ENCODE assay signal across 8 cellular contexts in genomic region chr1:85707267-85707989, GRCh38. TPM values are rescaled to one million over a fixed set of nuclear protein-coding genes. Genes with fewer than 3 reads are reported as not detected.
A peak's percentile ranks its signal among the peaks of the same experiment; 100 is the strongest.
DNase-seq lines count a peak whose midpoint lies in the region; ATAC-seq and TF ChIP-seq lines count a peak whose summit lies in the region.

No MANE protein-coding gene starts in this region.

- H3K9ac ChIP-seq in MM.1S (ENCODE audit: low read length): peak overlapping the region; percentile 68
- H3K9ac ChIP-seq in skeletal muscle tissue (ENCODE audit: low read depth in 1 of 3, low read length in 3 of 3): peak overlapping the region; percentile 89 to 93 (median 91)

- peak overlapping the region; percentile 90 for H2AFZ ChIP-seq in MM.1S (ENCODE audit: low read length)

- H3K27me3 ChIP-seq in MM.1S (replicated peaks; ENCODE audit: insufficient read depth, low read length): no peaks in the 10 kb centered on the region
- H3K27me3 ChIP-seq in skeletal muscle tissue (ENCODE audit: control insufficient read depth in 3 of 3, insufficient read depth in 3 of 3, low read length in 3 of 3): no peaks in the 10 kb centered on the region

- ATAC-seq in GM19463 (IDR thresholded peaks at IDR 0.05; ENCODE audit: unreplicated experiment): peak; percentile 16

- H3K79me2 ChIP-seq in MM.1S (ENCODE audit: low read length): peaks cover 48% of the 10 kb centered on the region

- peak; percentile 13 for DNase-seq in AG20443 (ENCODE audit: low spot score)
- DNase-seq in MM.1S: no peak
- DNase-seq in fibroblast of mammary gland (ENCODE audit: low read depth): no peak
- DNase-seq in DMS153 treated with DMSO at 0.1 percent for 48 hours (lab: John Stamatoyannopoulos, UW; ENCODE audit: unreplicated experiment): no peak
- no peak for DNase-seq in NCI-H748 treated with DMSO at 0.1 percent for 48 hours (lab: John Stamatoyannopoulos, UW)
- DNase-seq in NCI-H526 treated with DMSO at 0.1 percent for 48 hours (lab: John Stamatoyannopoulos, UW): no peak

- H3K36me3 ChIP-seq in MM.1S (replicated peaks; ENCODE audit: insufficient read depth, low read length): peaks cover 7% of the 10 kb centered on the region; the same call in 1 of the 2 replicates
- H3K36me3 ChIP-seq in skeletal muscle tissue (ENCODE audit: control insufficient read depth in 3 of 3, insufficient read depth in 3 of 3, low read length in 3 of 3): peaks cover 2 to 12% (median 10%) of the 10 kb centered on the region in 3 donors

- H3K9me2 ChIP-seq in MM.1S (replicated peaks; ENCODE audit: insufficient read depth, low read length): no peaks in the 10 kb centered on the region

- peak overlapping the region; percentile 50 for H3K4me2 ChIP-seq in MM.1S (ENCODE audit: low read depth, low read length)

- peaks cover 4% of the 10 kb centered on the region; the same call in 1 of the 2 replicates for H3K4me1 ChIP-seq in MM.1S (ENCODE audit: low read length)
- H3K4me1 ChIP-seq in skeletal muscle tissue (ENCODE audit: control insufficient read depth in 3 of 3, insufficient read depth in 3 of 3, low read length in 3 of 3): peaks cover 2 to 23% (median 15%) of the 10 kb centered on the region in 3 donors

- H3K9me3 ChIP-seq in MM.1S (replicated peaks; ENCODE audit: insufficient read depth, low read length): no peaks in the 10 kb centered on the region
- H3K9me3 ChIP-seq in skeletal muscle tissue (ENCODE audit: control insufficient read depth in 3 of 3, low read length in 3 of 3): no peaks in the 10 kb centered on the region

- H3K4me3 ChIP-seq in MM.1S (ENCODE audit: low read length) (peak overlapping the region; percentile 93), fibroblast of mammary gland (ENCODE audit: control insufficient read depth, low read depth, low read length) (peak overlapping the region; percentile 96), skeletal muscle tissue (ENCODE audit: low read length in 3 of 3) (peak overlapping the region; percentile 91 to 99 (median 97))

- TF ChIP-seq CTCF in MM.1S (IDR thresholded peaks at IDR 0.05; ENCODE audit: low read length) (no peak), fibroblast of mammary gland (conservative IDR thresholded peaks at IDR 0.05; ENCODE audit: control insufficient read depth, insufficient read depth, low read depth, low read length) (no peak)

- 0 out of 2 replicates have a peak, but pooled peaks cover 6% of the 10 kb centered on the region for H3F3A ChIP-seq in MM.1S (ENCODE audit: insufficient read depth, low read length)

- H3K27ac ChIP-seq in MM.1S (ENCODE audit: low read length) (peak overlapping the region; percentile 44; the same call in 1 of the 2 replicates), skeletal muscle tissue (ENCODE audit: low read depth, low read length) (peak overlapping the region; percentile 84)

- no peaks in the 10 kb centered on the region for H4K20me1 ChIP-seq in MM.1S (ENCODE audit: insufficient read depth, low read length)

RNA-seq across cellular contexts. Expression of gene ZNHIT6, which starts 0.8 kb away (rescaled TPM):
- 9.4 TPM for total RNA-seq in skeletal muscle tissue
